ENCODE assay signal across 21 cellular contexts in the genomic region with DNA sequence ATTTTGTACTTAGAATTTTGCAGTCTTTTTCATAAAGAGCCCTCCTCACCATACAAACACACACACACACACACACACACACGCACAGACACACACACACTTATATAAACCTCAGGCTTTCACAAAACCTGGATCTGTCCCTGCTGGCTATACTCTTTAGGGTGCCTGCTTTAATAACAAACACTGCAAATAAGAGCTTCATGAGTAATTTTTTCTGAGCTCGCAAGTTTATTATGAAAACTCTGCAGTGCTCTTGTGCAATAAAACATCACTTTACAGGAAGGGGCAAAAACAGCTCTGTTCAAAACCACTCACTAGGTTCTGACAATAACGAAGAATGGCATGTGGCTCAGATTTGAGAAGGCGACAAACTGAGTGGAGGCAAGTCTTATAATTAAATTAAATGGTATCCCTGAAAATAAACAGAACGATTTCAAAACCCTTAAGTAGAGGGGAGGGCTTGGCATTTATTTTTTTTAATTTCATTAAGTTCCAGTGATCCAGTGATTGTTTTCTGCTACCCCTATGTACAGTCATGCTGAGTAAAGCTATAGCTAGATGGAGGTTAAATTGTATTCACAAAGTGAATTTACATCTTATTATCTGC. TPM values are rescaled to one million over a fixed set of nuclear protein-coding genes. Genes with fewer than 3 reads are reported as not detected.
DNase-seq lines count a peak whose midpoint lies in the region; ATAC-seq, FAIRE-seq and TF ChIP-seq lines count a peak whose summit lies in the region.
"Had no signal": no experiment of that assay in that cellular context is flagged by ENCODE, and none has a peak within 500 bp of the region (broad histone marks: within the 10 kb centered on the region; RNA-seq: fewer than 3 reads in every experiment).

No MANE protein-coding gene starts in this region.

- H4K20me1 ChIP-seq in SK-N-SH (ENCODE audit: insufficient read depth) = no peaks in the 10 kb centered on the region

- no peaks in the 10 kb centered on the region for H3K9me3 ChIP-seq in SK-N-SH
- H3K9me3 ChIP-seq: thyroid gland had no signal

- no peak for TF ChIP-seq RAD21 in SK-N-SH (IDR thresholded peaks at IDR 0.05; ENCODE audit: low read length)

- no peak overlapping the region for H3K27ac ChIP-seq in SK-N-SH (ENCODE audit: low read depth in 2 of 2, low read length in 1 of 2)
- H3K27ac ChIP-seq: neural progenitor cell, thyroid gland had no signal

- TF ChIP-seq CTCF in SK-N-SH (IDR thresholded peaks at IDR 0.05) = no peak
- no peak for TF ChIP-seq CTCF in fibroblast of the aortic adventitia (IDR thresholded peaks at IDR 0.05; ENCODE audit: insufficient read depth, low read length)

- H3K4me2 ChIP-seq in SK-N-SH = no peak overlapping the region
- H3K4me2 ChIP-seq: neural progenitor cell had no signal

- POLR2A ChIA-PET in SK-N-SH (lab: Yijun Ruan, JAX) = no interaction called here

- H3K79me2 ChIP-seq in SK-N-SH (ENCODE audit: insufficient read depth) = no peaks in the 10 kb centered on the region

- no peaks in the 10 kb centered on the region for H3F3A ChIP-seq in SK-N-SH (replicated peaks; ENCODE audit: insufficient read depth)

- no peaks in the 10 kb centered on the region for H3K9me2 ChIP-seq in SK-N-SH

- H3K4me1 ChIP-seq in SK-N-SH (ENCODE audit: control insufficient read depth in 1 of 2, insufficient read depth in 2 of 2, low read depth in 1 of 2, low read length in 1 of 2) = no peaks in the 10 kb centered on the region
- H3K4me1 ChIP-seq: neural progenitor cell had no signal

- H2AFZ ChIP-seq in SK-N-SH (ENCODE audit: low read depth) = no peak overlapping the region
- H2AFZ ChIP-seq: neural progenitor cell had no signal

- no peak for FAIRE-seq in frontal cortex (lab: Jason Lieb, UNC)
- FAIRE-seq: HTR-8/SVneo had no signal

- no peak overlapping the region for H3K4me3 ChIP-seq in SK-N-SH (ENCODE audit: low read depth in 2 of 2, low read length in 1 of 2)
- H3K4me3 ChIP-seq in fibroblast of the aortic adventitia (ENCODE audit: low read depth, low read length) = no peak overlapping the region
- H3K4me3 ChIP-seq: neural progenitor cell, thyroid gland had no signal

- ATAC-seq in SK-N-SH treated with all-trans-retinoic acid at 6 μM for 48 hours (peak; percentile 52), HG03432 (IDR thresholded peaks at IDR 0.05; ENCODE audit: unreplicated experiment) (no peak)

- DNase-seq in SK-N-SH = no peak
- peak; percentile 88 for DNase-seq in SK-N-DZ (ENCODE audit: low spot score)
- DNase-seq in fibroblast of the aortic adventitia (ENCODE audit: low read depth) = peak; percentile 56
- peak; percentile 72 for DNase-seq in stromal cell of bone marrow (ENCODE audit: low read depth)
- no peak for DNase-seq in frontal cortex (ENCODE audit: low spot score in 2 of 2)
- no peak for DNase-seq in activated CD8-positive, alpha-beta memory T cell treated with anti-CD3 and anti-CD28 coated beads, Interleukin-2, amount 50 U/mL, for 4 hours
- DNase-seq: 8988T; activated CD4-positive, alpha-beta memory T cell treated with anti-CD3 and anti-CD28 coated beads for 36 hours; activated gamma-delta T cell; caudate nucleus; erythroblast; mammary epithelial cell; NCI-H1105 treated with DMSO at 0.1 percent for 48 hours; NCI-H2227 treated with DMSO at 0.1 percent for 48 hours; stimulated activated CD4-positive, alpha-beta T cell treated with anti-CD3 and anti-CD28 coated beads, Interleukin-12 subunit alpha, Interleukin-12 subunit beta, amount 100 ng/mL, for 4 hours; T-helper 9 cell had no signal

- H3K9ac ChIP-seq in SK-N-SH = no peak overlapping the region
- H3K9ac ChIP-seq: neural progenitor cell had no signal

- WGBS in SK-N-SH (ENCODE audit: low lambda C conversion rate) = 43% methylated on average over 5 of the region's 5 CpGs

- no peak for TF ChIP-seq EP300 in SK-N-SH (IDR thresholded peaks at IDR 0.05; ENCODE audit: borderline replicate concordance in 1 of 2, low read depth in 1 of 2, low read length in 1 of 2)

- CTCF ChIA-PET in SK-N-SH (lab: Yijun Ruan, JAX) = interaction anchor here (1.0 to 3.9 kb wide), 3 partner anchors 12 to 88 kb away, joined by 3 to 25 read pairs (median 8); no protein-coding TSS in a partner anchor

- no peaks in the 10 kb centered on the region for H3K27me3 ChIP-seq in SK-N-SH (ENCODE audit: insufficient read depth)
- H3K27me3 ChIP-seq: neural progenitor cell, thyroid gland had no signal

- no peaks in the 10 kb centered on the region for H3K36me3 ChIP-seq in SK-N-SH (replicated peaks in 1 of 2; ENCODE audit: control insufficient read depth in 1 of 2, insufficient read depth in 2 of 2, low read length in 1 of 2)
- H3K36me3 ChIP-seq: neural progenitor cell, thyroid gland had no signal

TF ChIP-seq in SK-N-SH treated with all-trans-retinoic acid at 6 μM for 48 hours, 23 proteins besides CTCF, POLR2A, EP300 and RAD21 (continues in another document):
- TF ChIP-seq TCF4 (CRISPR knock-in tag; IDR thresholded peaks at IDR 0.05; ENCODE audit: borderline replicate concordance) = no peak
- no peak for TF ChIP-seq TSHZ2 (CRISPR knock-in tag; IDR thresholded peaks at IDR 0.05)
- TF ChIP-seq ISL1 (CRISPR knock-in tag; IDR thresholded peaks at IDR 0.05) = peak; percentile 84
- TF ChIP-seq ARNTL (CRISPR knock-in tag; IDR thresholded peaks at IDR 0.05; ENCODE audit: borderline replicate concordance, low read depth) = no peak
- no peak for TF ChIP-seq BACH2 (CRISPR knock-in tag; IDR thresholded peaks at IDR 0.05; ENCODE audit: borderline replicate concordance)
- no peak for TF ChIP-seq ZFP30 (CRISPR knock-in tag; IDR thresholded peaks at IDR 0.05)

TF ChIP-seq in SK-N-SH, 30 proteins besides CTCF, POLR2A, EP300 and RAD21:
- TF ChIP-seq GABPA (IDR thresholded peaks at IDR 0.05; ENCODE audit: low read depth) = no peak
- no peak for TF ChIP-seq CHD2 (IDR thresholded peaks at IDR 0.05; ENCODE audit: low read length, partially characterized antibody)
- no peak for TF ChIP-seq MEF2A (IDR thresholded peaks at IDR 0.05; ENCODE audit: borderline replicate concordance, low read depth)
- no peak for TF ChIP-seq REST (IDR thresholded peaks at IDR 0.05; ENCODE audit: low read depth, low read length)
- no peak for TF ChIP-seq NRF1 (IDR thresholded peaks at IDR 0.05; ENCODE audit: low read depth, low read length)
- no peak for TF ChIP-seq RCOR1 (IDR thresholded peaks at IDR 0.05; ENCODE audit: low read length)

RNA-seq across cellular contexts. Expression of gene CTPS1, which starts 42.5 kb away (rescaled TPM):
- polyA plus RNA-seq in SK-N-SH (2012; rRNA removed) = 34.4 and 34.5 TPM in 2 replicates
- polyA plus RNA-seq in SK-N-SH (2012; cell fraction: cytosol; rRNA removed) = 39.7 and 42.6 TPM in 2 replicates
- polyA plus RNA-seq in SK-N-SH (2012; cell fraction: nucleus; rRNA removed) = 50.4 and 68.0 TPM in 2 replicates
- polyA plus RNA-seq in SK-N-DZ (2014; cell fraction: cytosol; rRNA removed) = 73.4 and 89.0 TPM in 2 replicates
- polyA plus RNA-seq in SK-N-DZ (2014; cell fraction: nucleus; rRNA removed) = 104 and 179 TPM in 2 replicates
- total RNA-seq in fibroblast of the aortic adventitia (ENCODE audit: low replicate concordance) = 10.7 and 22.9 TPM in 2 replicates
- 14.7 TPM for total RNA-seq in frontal cortex

Comparison
In these comparisons a context has a peak if more than half of its experiments do, and no peak if none do; other contexts are left out.
1. DNase-seq: peak in SK-N-DZ (single experiment), fibroblast of the aortic adventitia (single experiment) and stromal cell of bone marrow (single experiment); none in SK-N-SH (single experiment), frontal cortex (0 of 2) and activated CD8-positive, alpha-beta memory T cell treated with anti-CD3 and anti-CD28 coated beads, Interleukin-2, amount 50 U/mL, for 4 hours (single experiment).